ENCODE assay signal across 8 cellular contexts in the genomic region with DNA sequence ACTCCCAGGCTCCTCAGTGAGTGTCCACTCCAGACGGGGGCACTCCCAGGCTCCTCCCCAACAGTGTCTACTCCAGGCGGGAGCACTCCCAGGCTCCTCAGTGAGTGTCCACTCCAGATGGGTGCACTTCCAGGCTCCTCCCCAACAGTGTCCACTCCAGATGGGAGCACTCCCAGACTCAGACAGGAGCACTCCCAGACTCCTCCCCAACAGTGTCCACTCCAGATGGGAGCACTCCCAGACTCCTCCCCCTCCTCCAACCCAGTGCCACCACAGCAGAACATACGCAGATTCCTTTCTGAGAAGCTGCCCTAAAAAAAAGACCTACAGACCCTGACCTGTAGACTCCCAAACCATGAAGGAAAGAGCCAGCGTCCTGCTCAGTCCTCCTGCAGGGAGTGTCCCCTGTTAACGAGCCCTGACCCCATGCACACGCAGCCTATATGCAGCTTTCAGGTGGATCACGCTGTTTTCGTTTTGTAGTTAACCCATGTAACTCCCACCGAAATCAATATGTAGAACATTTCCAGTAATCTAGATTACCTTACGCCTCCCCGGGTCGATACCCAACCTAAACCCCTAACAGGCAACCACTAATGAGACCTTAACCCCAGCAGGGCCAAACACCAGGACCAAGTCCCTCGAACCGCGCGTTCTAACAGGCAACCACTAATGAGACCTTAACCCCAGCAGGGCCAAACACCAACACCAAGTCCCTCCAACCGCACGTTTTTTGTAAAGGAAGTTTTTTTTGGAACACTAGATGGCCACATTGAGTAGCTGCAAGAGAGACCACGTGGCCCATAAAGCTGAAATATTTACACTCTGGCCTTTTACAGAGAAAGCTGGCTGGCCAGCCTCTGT. TPM values are rescaled to one million over a fixed set of nuclear protein-coding genes. Genes with fewer than 3 reads are reported as not detected.
DNase-seq lines count a peak whose midpoint lies in the region; ATAC-seq, FAIRE-seq and TF ChIP-seq lines count a peak whose summit lies in the region.

No MANE protein-coding gene starts in this region.

- ATAC-seq in GM18867 (IDR thresholded peaks at IDR 0.05; ENCODE audit: unreplicated experiment) (no peak), HG03469 (IDR thresholded peaks at IDR 0.05; ENCODE audit: unreplicated experiment) (no peak)

- no peaks in the 10 kb centered on the region for H3K79me2 ChIP-seq in osteoblast (ENCODE audit: insufficient read depth, low read length)

- POLR2A ChIA-PET in BJ (lab: Charles Lee): interaction anchor here (0.6 kb wide), 1 partner anchor 19 kb away, joined by 3 read pairs; no protein-coding TSS in a partner anchor

- no peaks in the 10 kb centered on the region for H4K20me1 ChIP-seq in osteoblast (ENCODE audit: insufficient read depth, low read length)

- no peak overlapping the region for H3K4me3 ChIP-seq in BJ (ENCODE audit: low read depth, low read length)
- H3K4me3 ChIP-seq in fibroblast of the aortic adventitia (ENCODE audit: low read depth, low read length): no peak overlapping the region
- H3K4me3 ChIP-seq in osteoblast (ENCODE audit: insufficient read depth, low read length): peak overlapping the region; percentile 45

- H3K27me3 ChIP-seq in BJ (ENCODE audit: control insufficient read depth, insufficient read depth, low read length): no peaks in the 10 kb centered on the region
- no peaks in the 10 kb centered on the region for H3K27me3 ChIP-seq in osteoblast (ENCODE audit: insufficient read depth, low read length)

- no peaks in the 10 kb centered on the region for H3K9me3 ChIP-seq in osteoblast (ENCODE audit: low read depth, low read length)

- FAIRE-seq in GM12892 (lab: Jason Lieb, UNC): peak; percentile 33

- H3K4me1 ChIP-seq in osteoblast (ENCODE audit: insufficient read depth, low read length): peaks cover 9% of the 10 kb centered on the region

- CTCF ChIA-PET in BJ (lab: Yijun Ruan, JAX): interaction anchor here (0.7 to 2.0 kb wide), 18 partner anchors 9 to 405 kb away, joined by 3 to 13 read pairs (median 3); a partner anchor contains a TSS

- TF ChIP-seq CTCF in BJ (IDR thresholded peaks at IDR 0.05; ENCODE audit: insufficient read depth, low read depth, low read length) (peak; percentile 82), VCaP (conservative IDR thresholded peaks at IDR 0.05) (peak; percentile 94), fibroblast of the aortic adventitia (IDR thresholded peaks at IDR 0.05; ENCODE audit: insufficient read depth, low read length) (peak; percentile 79), osteoblast (IDR thresholded peaks at IDR 0.05; ENCODE audit: extremely low read depth, low read depth, low read length) (peak; percentile 77)

- DNase-seq in BJ (ENCODE audit: low read depth): no peak
- no peak for DNase-seq in GM12892 (ENCODE audit: insufficient read length)
- DNase-seq in NCI-H2196 treated with DMSO at 0.1 percent for 48 hours (lab: John Stamatoyannopoulos, UW; ENCODE audit: unreplicated experiment): peak; percentile 82
- peak; percentile 71 for DNase-seq in fibroblast of the aortic adventitia (ENCODE audit: low read depth)
- peak; percentile 93 for DNase-seq in osteoblast (ENCODE audit: insufficient read length, low spot score, missing footprints)

- H3K27ac ChIP-seq in VCaP (peak overlapping the region; percentile 87), osteoblast (ENCODE audit: low read depth, low read length) (no peak overlapping the region)

- peak overlapping the region; percentile 76 for H3K4me2 ChIP-seq in osteoblast (ENCODE audit: insufficient read depth, low read length)

- H3K36me3 ChIP-seq in BJ (ENCODE audit: control insufficient read depth, insufficient read depth, low read length): no peaks in the 10 kb centered on the region
- H3K36me3 ChIP-seq in osteoblast (ENCODE audit: insufficient read depth, low read length): no peaks in the 10 kb centered on the region

- TF ChIP-seq POLR2A in GM12892 (IDR thresholded peaks at IDR 0.05; ENCODE audit: low read depth, low read length): no peak

- H2AFZ ChIP-seq in osteoblast (ENCODE audit: low read length): peak overlapping the region; percentile 69

RNA-seq across cellular contexts. Expression of a gene that starts 15.7 kb away (rescaled TPM):
- polyA plus RNA-seq in BJ (2011; rRNA removed): 0.40 and 0.63 TPM in 2 replicates
- 0.71 and 0.93 TPM in 2 replicates for polyA minus RNA-seq in BJ (2011; rRNA and poly(A)+ RNA removed)
- 1.1 TPM for polyA plus RNA-seq in GM12892 (2012; ENCODE audit: missing spikeins)
- total RNA-seq in fibroblast of the aortic adventitia (ENCODE audit: low replicate concordance): 0.81 and 5.4 TPM in 2 replicates
- total RNA-seq in osteoblast: 1.8 and 2.7 TPM in 2 replicates

RNA-seq across cellular contexts. Expression of a gene that starts 17.2 kb away (rescaled TPM):
- polyA plus RNA-seq in BJ (2011; rRNA removed): 19.8 and 28.7 TPM in 2 replicates
- polyA minus RNA-seq in BJ (2011; rRNA and poly(A)+ RNA removed): 2.8 and 4.5 TPM in 2 replicates
- polyA plus RNA-seq in GM12892 (2012; ENCODE audit: missing spikeins): 15.5 TPM
- total RNA-seq in fibroblast of the aortic adventitia (ENCODE audit: low replicate concordance): 27.7 and 81.1 TPM in 2 replicates
- 26.2 and 30.4 TPM in 2 replicates for total RNA-seq in osteoblast

RNA-seq across cellular contexts. Expression of a gene that starts 44.2 kb away (rescaled TPM):
- polyA plus RNA-seq in BJ (2011; rRNA removed): 21.1 and 29.4 TPM in 2 replicates
- polyA minus RNA-seq in BJ (2011; rRNA and poly(A)+ RNA removed): 9.0 and 15.6 TPM in 2 replicates
- 30.3 TPM for polyA plus RNA-seq in GM12892 (2012; ENCODE audit: missing spikeins)
- 16.1 and 20.2 TPM in 2 replicates for total RNA-seq in fibroblast of the aortic adventitia (ENCODE audit: low replicate concordance)
- 20.3 and 26.2 TPM in 2 replicates for total RNA-seq in osteoblast

RNA-seq across cellular contexts. Expression of a gene that starts 55.8 kb away (rescaled TPM):
- polyA plus RNA-seq in BJ (2011; rRNA removed): 13.8 and 14.9 TPM in 2 replicates
- polyA minus RNA-seq in BJ (2011; rRNA and poly(A)+ RNA removed): 8.1 and 10.2 TPM in 2 replicates
- 26.2 TPM for polyA plus RNA-seq in GM12892 (2012; ENCODE audit: missing spikeins)
- total RNA-seq in fibroblast of the aortic adventitia (ENCODE audit: low replicate concordance) (5.1 and 15.5 TPM in 2 replicates), osteoblast (10.5 and 14.1 TPM in 2 replicates)

Comparison
In these comparisons a context has a peak if more than half of its experiments do, and no peak if none do; other contexts are left out.
1. DNase-seq: peak in NCI-H2196 treated with DMSO at 0.1 percent for 48 hours (single experiment), fibroblast of the aortic adventitia (single experiment) and osteoblast (single experiment); none in BJ (single experiment) and GM12892 (single experiment).
2. Peak in every context shown above with its lines, with median percentiles within 50 percentile points of each other: CTCF ChIP-seq.